Comparison of ENCODE assay signal across 4 cellular contexts in the genomic region with DNA sequence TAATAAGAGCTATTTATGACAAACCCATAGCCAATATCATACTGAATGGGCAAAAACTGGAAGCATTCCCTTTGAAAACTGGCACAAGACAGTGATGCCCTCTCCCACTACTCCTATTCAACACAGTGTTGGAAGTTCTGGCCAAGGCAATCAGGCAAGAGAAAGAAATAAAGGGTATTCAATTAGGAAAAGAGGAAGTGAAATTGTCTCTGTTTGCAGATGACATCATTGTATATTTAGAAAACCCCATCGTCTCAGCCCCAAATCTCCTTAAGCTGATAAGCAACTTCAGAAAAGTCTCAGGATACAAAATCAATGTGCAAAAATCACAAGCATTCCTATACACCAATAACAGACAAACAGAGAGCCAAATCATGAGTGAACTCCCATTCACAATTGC. TPM values are rescaled to one million over a fixed set of nuclear protein-coding genes. Genes with fewer than 3 reads are reported as not detected.
"Had no signal": no experiment of that assay in that cellular context is flagged by ENCODE, and none has a peak within 500 bp of the region (broad histone marks: within the 10 kb centered on the region; RNA-seq: fewer than 3 reads in every experiment).

No MANE protein-coding gene starts in this region.

RNA-seq across cellular contexts. Expression of a gene that starts 36.2 kb away (rescaled TPM):
- total RNA-seq: HT-29, HT1080, IMR-90 had no signal
- polyA plus RNA-seq: IgD-negative memory B cell, IMR-90 had no signal
